1 cellular context compared by ENCODE assay signal in the genomic region with DNA sequence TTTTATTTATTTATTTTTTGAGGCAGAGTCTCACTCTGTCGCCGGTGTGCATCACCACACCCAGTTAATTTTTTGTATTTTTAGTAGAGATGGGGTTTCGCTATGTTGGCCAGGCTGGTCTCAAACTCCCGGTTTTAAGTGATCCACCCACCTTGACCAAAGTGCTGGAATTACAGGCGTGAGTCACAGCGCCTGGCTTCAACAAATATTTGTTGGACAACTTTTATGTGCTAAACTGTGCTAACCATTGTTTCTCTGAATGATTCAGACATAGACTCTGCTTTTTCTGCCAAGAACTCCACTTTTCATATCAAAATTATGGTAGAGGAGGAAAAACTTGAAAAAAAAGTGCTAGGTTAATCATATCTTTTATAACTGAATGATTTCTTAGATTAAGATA.
A peak's percentile ranks its signal among the peaks of the same experiment; 100 is the strongest.
TF ChIP-seq lines count a peak whose summit lies in the region.

No MANE protein-coding gene starts in this region.

TF ChIP-seq in HepG2, 621 proteins besides CTCF, POLR2A, EP300 and RAD21 (continued from another document and continues in another):
- TF ChIP-seq, protein P1, sequence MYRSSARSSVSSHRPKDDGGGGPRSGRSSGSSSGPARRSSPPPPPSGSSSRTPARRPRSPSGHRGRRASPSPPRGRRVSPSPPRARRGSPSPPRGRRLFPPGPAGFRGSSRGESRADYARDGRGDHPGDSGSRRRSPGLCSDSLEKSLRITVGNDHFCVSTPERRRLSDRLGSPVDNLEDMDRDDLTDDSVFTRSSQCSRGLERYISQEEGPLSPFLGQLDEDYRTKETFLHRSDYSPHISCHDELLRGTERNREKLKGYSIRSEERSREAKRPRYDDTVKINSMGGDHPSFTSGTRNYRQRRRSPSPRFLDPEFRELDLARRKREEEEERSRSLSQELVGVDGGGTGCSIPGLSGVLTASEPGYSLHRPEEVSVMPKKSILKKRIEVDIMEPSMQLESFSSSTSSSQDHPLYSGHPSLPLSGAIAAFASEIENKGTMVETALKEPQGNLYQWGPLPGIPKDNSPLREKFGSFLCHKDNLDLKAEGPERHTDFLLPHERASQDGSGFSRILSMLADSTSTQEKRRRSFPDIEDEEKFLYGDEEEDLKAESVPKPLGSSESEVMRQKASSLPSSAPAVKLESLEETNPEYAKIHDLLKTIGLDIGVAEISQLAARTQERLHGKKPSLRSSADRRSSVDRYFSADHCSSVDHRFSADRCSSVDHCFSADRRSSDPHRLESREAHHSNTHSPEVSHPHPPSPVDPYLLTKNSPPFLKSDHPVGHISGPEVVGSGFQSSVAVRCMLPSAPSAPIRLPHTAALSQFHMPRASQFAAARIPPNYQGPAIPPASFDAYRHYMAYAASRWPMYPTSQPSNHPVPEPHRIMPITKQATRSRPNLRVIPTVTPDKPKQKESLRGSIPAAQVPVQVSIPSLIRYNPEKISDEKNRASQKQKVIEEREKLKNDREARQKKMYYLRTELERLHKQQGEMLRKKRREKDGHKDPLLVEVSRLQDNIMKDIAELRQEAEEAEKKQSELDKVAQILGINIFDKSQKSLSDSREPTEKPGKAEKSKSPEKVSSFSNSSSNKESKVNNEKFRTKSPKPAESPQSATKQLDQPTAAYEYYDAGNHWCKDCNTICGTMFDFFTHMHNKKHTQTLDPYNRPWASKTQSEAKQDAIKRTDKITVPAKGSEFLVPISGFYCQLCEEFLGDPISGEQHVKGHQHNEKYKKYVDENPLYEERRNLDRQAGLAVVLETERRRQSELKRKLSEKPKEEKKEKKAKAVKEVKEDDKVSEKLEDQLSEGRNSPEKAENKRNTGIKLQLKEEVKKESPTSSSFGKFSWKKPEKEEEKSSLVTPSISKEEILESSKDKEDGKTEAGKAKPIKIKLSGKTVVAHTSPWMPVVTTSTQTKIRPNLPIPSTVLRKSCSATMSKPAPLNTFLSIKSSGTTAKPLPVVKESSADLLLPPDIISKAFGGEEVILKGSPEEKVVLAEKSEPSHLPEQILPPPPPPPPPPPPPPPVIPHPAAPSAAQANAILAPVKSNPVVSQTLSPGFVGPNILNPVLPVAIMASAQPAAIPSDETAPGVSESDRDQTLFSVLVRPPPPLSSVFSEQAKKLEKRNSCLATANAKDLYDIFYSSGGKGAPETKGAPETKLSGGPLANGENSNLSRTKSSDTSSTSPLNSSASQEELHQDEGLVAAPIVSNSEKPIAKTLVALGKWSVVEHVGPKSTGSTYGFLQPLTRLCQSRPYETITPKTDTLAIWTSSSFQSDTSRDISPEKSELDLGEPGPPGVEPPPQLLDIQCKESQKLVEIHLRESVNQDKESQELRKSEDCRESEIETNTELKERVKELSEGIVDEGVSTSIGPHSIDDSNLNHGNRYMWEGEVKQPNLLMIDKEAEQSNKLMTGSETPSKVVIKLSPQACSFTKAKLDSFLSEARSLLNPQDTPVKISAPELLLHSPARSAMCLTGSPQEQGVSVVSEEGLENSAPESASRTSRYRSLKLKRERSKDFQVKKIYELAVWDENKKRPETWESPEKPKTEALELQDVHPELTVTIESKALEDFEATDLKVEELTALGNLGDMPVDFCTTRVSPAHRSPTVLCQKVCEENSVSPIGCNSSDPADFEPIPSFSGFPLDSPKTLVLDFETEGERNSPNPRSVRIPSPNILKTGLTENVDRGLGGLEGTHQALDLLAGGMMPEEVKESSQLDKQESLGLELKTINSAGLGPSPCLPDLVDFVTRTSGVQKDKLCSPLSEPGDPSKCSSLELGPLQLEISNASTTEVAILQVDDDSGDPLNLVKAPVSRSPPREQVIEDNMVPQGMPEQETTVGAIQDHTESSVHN (CRISPR knock-in tag; IDR thresholded peaks at IDR 0.05) = no peak
- TF ChIP-seq, protein P2, sequence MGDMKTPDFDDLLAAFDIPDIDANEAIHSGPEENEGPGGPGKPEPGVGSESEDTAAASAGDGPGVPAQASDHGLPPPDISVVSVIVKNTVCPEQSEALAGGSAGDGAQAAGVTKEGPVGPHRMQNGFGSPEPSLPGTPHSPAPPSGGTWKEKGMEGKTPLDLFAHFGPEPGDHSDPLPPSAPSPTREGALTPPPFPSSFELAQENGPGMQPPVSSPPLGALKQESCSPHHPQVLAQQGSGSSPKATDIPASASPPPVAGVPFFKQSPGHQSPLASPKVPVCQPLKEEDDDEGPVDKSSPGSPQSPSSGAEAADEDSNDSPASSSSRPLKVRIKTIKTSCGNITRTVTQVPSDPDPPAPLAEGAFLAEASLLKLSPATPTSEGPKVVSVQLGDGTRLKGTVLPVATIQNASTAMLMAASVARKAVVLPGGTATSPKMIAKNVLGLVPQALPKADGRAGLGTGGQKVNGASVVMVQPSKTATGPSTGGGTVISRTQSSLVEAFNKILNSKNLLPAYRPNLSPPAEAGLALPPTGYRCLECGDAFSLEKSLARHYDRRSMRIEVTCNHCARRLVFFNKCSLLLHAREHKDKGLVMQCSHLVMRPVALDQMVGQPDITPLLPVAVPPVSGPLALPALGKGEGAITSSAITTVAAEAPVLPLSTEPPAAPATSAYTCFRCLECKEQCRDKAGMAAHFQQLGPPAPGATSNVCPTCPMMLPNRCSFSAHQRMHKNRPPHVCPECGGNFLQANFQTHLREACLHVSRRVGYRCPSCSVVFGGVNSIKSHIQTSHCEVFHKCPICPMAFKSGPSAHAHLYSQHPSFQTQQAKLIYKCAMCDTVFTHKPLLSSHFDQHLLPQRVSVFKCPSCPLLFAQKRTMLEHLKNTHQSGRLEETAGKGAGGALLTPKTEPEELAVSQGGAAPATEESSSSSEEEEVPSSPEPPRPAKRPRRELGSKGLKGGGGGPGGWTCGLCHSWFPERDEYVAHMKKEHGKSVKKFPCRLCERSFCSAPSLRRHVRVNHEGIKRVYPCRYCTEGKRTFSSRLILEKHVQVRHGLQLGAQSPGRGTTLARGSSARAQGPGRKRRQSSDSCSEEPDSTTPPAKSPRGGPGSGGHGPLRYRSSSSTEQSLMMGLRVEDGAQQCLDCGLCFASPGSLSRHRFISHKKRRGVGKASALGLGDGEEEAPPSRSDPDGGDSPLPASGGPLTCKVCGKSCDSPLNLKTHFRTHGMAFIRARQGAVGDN (CRISPR knock-in tag; IDR thresholded peaks at IDR 0.05) = no peak
- TF ChIP-seq, protein P3, sequence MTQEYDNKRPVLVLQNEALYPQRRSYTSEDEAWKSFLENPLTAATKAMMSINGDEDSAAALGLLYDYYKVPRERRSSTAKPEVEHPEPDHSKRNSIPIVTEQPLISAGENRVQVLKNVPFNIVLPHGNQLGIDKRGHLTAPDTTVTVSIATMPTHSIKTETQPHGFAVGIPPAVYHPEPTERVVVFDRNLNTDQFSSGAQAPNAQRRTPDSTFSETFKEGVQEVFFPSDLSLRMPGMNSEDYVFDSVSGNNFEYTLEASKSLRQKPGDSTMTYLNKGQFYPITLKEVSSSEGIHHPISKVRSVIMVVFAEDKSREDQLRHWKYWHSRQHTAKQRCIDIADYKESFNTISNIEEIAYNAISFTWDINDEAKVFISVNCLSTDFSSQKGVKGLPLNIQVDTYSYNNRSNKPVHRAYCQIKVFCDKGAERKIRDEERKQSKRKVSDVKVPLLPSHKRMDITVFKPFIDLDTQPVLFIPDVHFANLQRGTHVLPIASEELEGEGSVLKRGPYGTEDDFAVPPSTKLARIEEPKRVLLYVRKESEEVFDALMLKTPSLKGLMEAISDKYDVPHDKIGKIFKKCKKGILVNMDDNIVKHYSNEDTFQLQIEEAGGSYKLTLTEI (CRISPR knock-in tag; conservative IDR thresholded peaks at IDR 0.05) = no peak
- TF ChIP-seq, protein P4, sequence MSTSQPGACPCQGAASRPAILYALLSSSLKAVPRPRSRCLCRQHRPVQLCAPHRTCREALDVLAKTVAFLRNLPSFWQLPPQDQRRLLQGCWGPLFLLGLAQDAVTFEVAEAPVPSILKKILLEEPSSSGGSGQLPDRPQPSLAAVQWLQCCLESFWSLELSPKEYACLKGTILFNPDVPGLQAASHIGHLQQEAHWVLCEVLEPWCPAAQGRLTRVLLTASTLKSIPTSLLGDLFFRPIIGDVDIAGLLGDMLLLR (CRISPR knock-in tag; IDR thresholded peaks at IDR 0.05) = no peak
- TF ChIP-seq MIXL1 (CRISPR knock-in tag; IDR thresholded peaks at IDR 0.05) (peak; percentile 76), MAFF (IDR thresholded peaks at IDR 0.05; ENCODE audit: low read depth, low read length) (no peak), NFYB (CRISPR knock-in tag; IDR thresholded peaks at IDR 0.05) (no peak), PCBP1 (IDR thresholded peaks at IDR 0.05; ENCODE audit: borderline replicate concordance, low read depth, low read length) (no peak), ZSCAN12 (CRISPR knock-in tag; IDR thresholded peaks at IDR 0.05) (no peak), ZNF577 (CRISPR knock-in tag; IDR thresholded peaks at IDR 0.05; ENCODE audit: borderline replicate concordance, low read depth) (no peak), PAX8 (CRISPR knock-in tag; IDR thresholded peaks at IDR 0.05; ENCODE audit: borderline replicate concordance) (no peak), ATRX (CRISPR knock-in tag; IDR thresholded peaks at IDR 0.05; ENCODE audit: borderline replicate concordance) (no peak), HOXA3 (CRISPR knock-in tag; IDR thresholded peaks at IDR 0.05) (peak; percentile 43; the same call in 1 of the 2 replicates), HIVEP1 (CRISPR knock-in tag; IDR thresholded peaks at IDR 0.05) (no peak), ZNF747 (CRISPR knock-in tag; IDR thresholded peaks at IDR 0.05; ENCODE audit: borderline replicate concordance) (no peak), ZNF441 (CRISPR knock-in tag; IDR thresholded peaks at IDR 0.05; ENCODE audit: borderline replicate concordance) (no peak), MED1 (CRISPR knock-in tag; IDR thresholded peaks at IDR 0.05) (peak; percentile 83), SMARCC2 (IDR thresholded peaks at IDR 0.05) (0 out of 2 replicates have a peak, but pooled peaks have one; percentile 54), ZNF350 (CRISPR knock-in tag; IDR thresholded peaks at IDR 0.05; ENCODE audit: borderline replicate concordance, low read depth) (no peak), SRSF1 (optimal IDR thresholded peaks at IDR 0.05; ENCODE audit: low read depth, low read length) (no peak), ISX (CRISPR knock-in tag; conservative IDR thresholded peaks at IDR 0.05) (no peak), ZSCAN25 (CRISPR knock-in tag; IDR thresholded peaks at IDR 0.05) (no peak), CREB1 (IDR thresholded peaks at IDR 0.05) (peak; percentile 19; the same call in 1 of the 2 replicates), CREB1 (CRISPR knock-in tag; IDR thresholded peaks at IDR 0.05) (no peak)
- TF ChIP-seq, protein P5, sequence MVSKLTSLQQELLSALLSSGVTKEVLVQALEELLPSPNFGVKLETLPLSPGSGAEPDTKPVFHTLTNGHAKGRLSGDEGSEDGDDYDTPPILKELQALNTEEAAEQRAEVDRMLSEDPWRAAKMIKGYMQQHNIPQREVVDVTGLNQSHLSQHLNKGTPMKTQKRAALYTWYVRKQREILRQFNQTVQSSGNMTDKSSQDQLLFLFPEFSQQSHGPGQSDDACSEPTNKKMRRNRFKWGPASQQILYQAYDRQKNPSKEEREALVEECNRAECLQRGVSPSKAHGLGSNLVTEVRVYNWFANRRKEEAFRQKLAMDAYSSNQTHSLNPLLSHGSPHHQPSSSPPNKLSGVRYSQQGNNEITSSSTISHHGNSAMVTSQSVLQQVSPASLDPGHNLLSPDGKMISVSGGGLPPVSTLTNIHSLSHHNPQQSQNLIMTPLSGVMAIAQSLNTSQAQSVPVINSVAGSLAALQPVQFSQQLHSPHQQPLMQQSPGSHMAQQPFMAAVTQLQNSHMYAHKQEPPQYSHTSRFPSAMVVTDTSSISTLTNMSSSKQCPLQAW (CRISPR knock-in tag; IDR thresholded peaks at IDR 0.05) = no peak
- TF ChIP-seq, protein P6, sequence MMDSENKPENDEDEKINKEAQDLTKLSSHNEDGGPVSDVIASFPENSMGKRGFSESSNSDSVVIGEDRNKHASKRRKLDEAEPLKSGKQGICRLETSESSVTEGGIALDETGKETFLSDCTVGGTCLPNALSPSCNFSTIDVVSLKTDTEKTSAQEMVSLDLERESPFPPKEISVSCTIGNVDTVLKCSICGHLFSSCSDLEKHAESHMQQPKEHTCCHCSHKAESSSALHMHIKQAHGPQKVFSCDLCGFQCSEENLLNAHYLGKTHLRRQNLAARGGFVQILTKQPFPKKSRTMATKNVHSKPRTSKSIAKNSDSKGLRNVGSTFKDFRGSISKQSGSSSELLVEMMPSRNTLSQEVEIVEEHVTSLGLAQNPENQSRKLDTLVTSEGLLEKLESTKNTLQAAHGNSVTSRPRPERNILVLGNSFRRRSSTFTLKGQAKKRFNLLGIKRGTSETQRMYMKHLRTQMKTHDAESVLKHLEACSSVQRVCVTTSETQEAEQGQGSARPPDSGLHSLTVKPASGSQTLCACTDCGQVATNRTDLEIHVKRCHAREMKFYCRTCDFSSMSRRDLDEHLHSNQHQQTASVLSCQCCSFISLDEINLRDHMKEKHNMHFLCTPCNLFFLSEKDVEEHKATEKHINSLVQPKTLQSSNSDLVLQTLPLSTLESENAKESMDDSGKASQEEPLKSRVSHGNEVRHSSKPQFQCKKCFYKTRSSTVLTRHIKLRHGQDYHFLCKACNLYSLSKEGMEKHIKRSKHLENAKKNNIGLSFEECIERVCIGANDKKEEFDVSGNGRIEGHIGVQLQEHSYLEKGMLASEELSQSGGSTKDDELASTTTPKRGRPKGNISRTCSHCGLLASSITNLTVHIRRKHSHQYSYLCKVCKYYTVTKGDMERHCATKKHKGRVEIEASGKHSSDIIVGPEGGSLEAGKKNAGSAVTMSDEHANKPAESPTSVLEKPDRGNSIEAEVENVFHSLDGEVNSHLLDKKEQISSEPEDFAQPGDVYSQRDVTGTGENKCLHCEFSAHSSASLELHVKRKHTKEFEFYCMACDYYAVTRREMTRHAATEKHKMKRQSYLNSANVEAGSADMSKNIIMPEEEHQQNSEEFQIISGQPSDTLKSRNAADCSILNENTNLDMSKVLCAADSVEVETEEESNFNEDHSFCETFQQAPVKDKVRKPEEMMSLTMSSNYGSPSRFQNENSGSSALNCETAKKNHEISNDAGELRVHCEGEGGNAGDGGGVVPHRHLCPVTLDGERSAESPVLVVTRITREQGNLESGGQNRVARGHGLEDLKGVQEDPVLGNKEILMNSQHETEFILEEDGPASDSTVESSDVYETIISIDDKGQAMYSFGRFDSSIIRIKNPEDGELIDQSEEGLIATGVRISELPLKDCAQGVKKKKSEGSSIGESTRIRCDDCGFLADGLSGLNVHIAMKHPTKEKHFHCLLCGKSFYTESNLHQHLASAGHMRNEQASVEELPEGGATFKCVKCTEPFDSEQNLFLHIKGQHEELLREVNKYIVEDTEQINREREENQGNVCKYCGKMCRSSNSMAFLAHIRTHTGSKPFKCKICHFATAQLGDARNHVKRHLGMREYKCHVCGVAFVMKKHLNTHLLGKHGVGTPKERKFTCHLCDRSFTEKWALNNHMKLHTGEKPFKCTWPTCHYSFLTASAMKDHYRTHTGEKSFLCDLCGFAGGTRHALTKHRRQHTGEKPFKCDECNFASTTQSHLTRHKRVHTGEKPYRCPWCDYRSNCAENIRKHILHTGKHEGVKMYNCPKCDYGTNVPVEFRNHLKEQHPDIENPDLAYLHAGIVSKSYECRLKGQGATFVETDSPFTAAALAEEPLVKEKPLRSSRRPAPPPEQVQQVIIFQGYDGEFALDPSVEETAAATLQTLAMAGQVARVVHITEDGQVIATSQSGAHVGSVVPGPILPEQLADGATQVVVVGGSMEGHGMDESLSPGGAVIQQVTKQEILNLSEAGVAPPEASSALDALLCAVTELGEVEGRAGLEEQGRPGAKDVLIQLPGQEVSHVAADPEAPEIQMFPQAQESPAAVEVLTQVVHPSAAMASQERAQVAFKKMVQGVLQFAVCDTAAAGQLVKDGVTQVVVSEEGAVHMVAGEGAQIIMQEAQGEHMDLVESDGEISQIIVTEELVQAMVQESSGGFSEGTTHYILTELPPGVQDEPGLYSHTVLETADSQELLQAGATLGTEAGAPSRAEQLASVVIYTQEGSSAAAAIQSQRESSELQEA (CRISPR knock-in tag; IDR thresholded peaks at IDR 0.05; ENCODE audit: not compliant biosample characterization) = no peak
- TF ChIP-seq, protein P7, sequence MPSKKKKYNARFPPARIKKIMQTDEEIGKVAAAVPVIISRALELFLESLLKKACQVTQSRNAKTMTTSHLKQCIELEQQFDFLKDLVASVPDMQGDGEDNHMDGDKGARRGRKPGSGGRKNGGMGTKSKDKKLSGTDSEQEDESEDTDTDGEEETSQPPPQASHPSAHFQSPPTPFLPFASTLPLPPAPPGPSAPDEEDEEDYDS (CRISPR knock-in tag; IDR thresholded peaks at IDR 0.05) = no peak
